ENCODE assay signal across 1 cellular context in genomic region chr3:46734773-46735172, GRCh38.
TF ChIP-seq lines count a peak whose summit lies in the region.

No MANE protein-coding gene starts in this region.

TF ChIP-seq in GM12878, 131 proteins besides CTCF, POLR2A, EP300 and RAD21:
- TF ChIP-seq, protein P1, sequence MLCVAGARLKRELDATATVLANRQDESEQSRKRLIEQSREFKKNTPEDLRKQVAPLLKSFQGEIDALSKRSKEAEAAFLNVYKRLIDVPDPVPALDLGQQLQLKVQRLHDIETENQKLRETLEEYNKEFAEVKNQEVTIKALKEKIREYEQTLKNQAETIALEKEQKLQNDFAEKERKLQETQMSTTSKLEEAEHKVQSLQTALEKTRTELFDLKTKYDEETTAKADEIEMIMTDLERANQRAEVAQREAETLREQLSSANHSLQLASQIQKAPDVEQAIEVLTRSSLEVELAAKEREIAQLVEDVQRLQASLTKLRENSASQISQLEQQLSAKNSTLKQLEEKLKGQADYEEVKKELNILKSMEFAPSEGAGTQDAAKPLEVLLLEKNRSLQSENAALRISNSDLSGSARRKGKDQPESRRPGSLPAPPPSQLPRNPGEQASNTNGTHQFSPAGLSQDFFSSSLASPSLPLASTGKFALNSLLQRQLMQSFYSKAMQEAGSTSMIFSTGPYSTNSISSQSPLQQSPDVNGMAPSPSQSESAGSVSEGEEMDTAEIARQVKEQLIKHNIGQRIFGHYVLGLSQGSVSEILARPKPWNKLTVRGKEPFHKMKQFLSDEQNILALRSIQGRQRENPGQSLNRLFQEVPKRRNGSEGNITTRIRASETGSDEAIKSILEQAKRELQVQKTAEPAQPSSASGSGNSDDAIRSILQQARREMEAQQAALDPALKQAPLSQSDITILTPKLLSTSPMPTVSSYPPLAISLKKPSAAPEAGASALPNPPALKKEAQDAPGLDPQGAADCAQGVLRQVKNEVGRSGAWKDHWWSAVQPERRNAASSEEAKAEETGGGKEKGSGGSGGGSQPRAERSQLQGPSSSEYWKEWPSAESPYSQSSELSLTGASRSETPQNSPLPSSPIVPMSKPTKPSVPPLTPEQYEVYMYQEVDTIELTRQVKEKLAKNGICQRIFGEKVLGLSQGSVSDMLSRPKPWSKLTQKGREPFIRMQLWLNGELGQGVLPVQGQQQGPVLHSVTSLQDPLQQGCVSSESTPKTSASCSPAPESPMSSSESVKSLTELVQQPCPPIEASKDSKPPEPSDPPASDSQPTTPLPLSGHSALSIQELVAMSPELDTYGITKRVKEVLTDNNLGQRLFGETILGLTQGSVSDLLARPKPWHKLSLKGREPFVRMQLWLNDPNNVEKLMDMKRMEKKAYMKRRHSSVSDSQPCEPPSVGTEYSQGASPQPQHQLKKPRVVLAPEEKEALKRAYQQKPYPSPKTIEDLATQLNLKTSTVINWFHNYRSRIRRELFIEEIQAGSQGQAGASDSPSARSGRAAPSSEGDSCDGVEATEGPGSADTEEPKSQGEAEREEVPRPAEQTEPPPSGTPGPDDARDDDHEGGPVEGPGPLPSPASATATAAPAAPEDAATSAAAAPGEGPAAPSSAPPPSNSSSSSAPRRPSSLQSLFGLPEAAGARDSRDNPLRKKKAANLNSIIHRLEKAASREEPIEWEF (IDR thresholded peaks at IDR 0.05; ENCODE audit: insufficient replicate concordance, low read depth, low read length) = no peak
- no peak for TF ChIP-seq JUNB (IDR thresholded peaks at IDR 0.05)
- TF ChIP-seq, protein P2, sequence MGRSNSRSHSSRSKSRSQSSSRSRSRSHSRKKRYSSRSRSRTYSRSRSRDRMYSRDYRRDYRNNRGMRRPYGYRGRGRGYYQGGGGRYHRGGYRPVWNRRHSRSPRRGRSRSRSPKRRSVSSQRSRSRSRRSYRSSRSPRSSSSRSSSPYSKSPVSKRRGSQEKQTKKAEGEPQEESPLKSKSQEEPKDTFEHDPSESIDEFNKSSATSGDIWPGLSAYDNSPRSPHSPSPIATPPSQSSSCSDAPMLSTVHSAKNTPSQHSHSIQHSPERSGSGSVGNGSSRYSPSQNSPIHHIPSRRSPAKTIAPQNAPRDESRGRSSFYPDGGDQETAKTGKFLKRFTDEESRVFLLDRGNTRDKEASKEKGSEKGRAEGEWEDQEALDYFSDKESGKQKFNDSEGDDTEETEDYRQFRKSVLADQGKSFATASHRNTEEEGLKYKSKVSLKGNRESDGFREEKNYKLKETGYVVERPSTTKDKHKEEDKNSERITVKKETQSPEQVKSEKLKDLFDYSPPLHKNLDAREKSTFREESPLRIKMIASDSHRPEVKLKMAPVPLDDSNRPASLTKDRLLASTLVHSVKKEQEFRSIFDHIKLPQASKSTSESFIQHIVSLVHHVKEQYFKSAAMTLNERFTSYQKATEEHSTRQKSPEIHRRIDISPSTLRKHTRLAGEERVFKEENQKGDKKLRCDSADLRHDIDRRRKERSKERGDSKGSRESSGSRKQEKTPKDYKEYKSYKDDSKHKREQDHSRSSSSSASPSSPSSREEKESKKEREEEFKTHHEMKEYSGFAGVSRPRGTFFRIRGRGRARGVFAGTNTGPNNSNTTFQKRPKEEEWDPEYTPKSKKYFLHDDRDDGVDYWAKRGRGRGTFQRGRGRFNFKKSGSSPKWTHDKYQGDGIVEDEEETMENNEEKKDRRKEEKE (IDR thresholded peaks at IDR 0.05) = no peak
- no peak for TF ChIP-seq RUNX3 (IDR thresholded peaks at IDR 0.05; ENCODE audit: low read length)
- no peak for TF ChIP-seq POLR2AphosphoS5 (IDR thresholded peaks at IDR 0.05; ENCODE audit: low read length)
- TF ChIP-seq CBX3 (IDR thresholded peaks at IDR 0.05; ENCODE audit: borderline replicate concordance, low read depth) = no peak
TF ChIP-seq in GM12878: peak in this region for 0.
